ENCODE assay signal across 8 cellular contexts in the genomic region with DNA sequence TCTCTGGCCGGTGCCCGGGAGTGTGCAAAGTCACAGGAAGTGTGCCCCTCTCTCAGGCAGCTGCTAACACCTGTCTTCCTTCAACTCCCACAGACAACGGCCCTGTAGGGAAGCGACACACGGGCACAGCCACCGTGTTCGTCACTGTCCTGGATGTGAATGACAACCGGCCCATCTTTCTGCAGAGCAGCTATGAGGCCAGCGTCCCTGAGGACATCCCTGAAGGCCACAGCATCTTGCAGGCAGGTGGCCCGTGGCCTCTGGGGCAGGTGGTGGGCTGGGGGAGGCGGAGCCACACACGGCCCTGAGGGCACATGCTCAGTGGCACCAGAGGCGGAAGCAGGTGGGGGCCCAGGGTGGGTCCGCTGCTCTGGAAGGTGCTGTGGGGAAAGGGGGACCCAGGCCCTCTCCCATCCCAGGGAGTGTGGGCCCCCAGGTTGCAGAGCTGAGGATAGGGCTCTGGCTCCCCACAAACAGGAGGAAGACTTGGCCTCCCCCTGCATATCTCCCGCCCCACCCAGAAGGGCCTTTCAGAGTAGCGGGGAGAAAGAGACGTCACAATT. TPM values are rescaled to one million over a fixed set of nuclear protein-coding genes. Genes with fewer than 3 reads are reported as not detected.
DNase-seq lines count a peak whose midpoint lies in the region; ATAC-seq and TF ChIP-seq lines count a peak whose summit lies in the region.

No MANE protein-coding gene starts in this region.

- H3K4me3 Mint-ChIP-seq in activated naive CD4-positive, alpha-beta T cell treated with anti-CD3 and anti-CD28 coated beads, Interleukin-2, amount 50 U/mL, for 24 hours, result peak overlapping the region; percentile 77
- peak overlapping the region; percentile 73 to 86 (median 80) for H3K4me3 Mint-ChIP-seq in naive thymus-derived CD4-positive, alpha-beta T cell

- peak; percentile 50 for ATAC-seq in naive thymus-derived CD4-positive, alpha-beta T cell
- ATAC-seq in GM21515 (IDR thresholded peaks at IDR 0.05; ENCODE audit: unreplicated experiment), result no peak
- no peak for ATAC-seq in mucosa of descending colon

- TF ChIP-seq EP300 in transverse colon (IDR thresholded peaks at IDR 0.05; ENCODE audit: low read depth), result no peak

- TF ChIP-seq CTCF in breast epithelium (IDR thresholded peaks at IDR 0.05) (no peak), transverse colon (IDR thresholded peaks at IDR 0.05) (no peak), mucosa of descending colon (IDR thresholded peaks at IDR 0.05) (no peak)

- 73% methylated on average over 16 of the region's 17 CpGs; no CpG with 5 or more reads in 1 of the 2 donors for WGBS in transverse colon (ENCODE audit: low coverage in 1 of 2), 2 donors

- CTCF ChIA-PET in naive thymus-derived CD4-positive, alpha-beta T cell (lab: Charles Lee), result interaction anchor here (0.7 to 4.2 kb wide), 7 partner anchors 13 to 401 kb away, joined by 3 to 25 read pairs (median 4); a partner anchor contains a TSS

- peaks cover 74% of the 10 kb centered on the region for H3K4me1 Mint-ChIP-seq in activated naive CD4-positive, alpha-beta T cell treated with anti-CD3 and anti-CD28 coated beads, Interleukin-2, amount 50 U/mL, for 24 hours
- H3K4me1 Mint-ChIP-seq in naive thymus-derived CD4-positive, alpha-beta T cell, result peaks cover 47 to 91% (median 79%) of the 10 kb centered on the region in 7 donors

- H3K9me3 ChIP-seq in breast epithelium (no peaks in the 10 kb centered on the region), transverse colon (no peaks in the 10 kb centered on the region), mucosa of descending colon (no peaks in the 10 kb centered on the region)
- no peaks in the 10 kb centered on the region for H3K9me3 ChIP-seq in naive thymus-derived CD4-positive, alpha-beta T cell (ENCODE audit: control insufficient read depth in 2 of 3, low read length in 3 of 3)

- H3K4me3 ChIP-seq in breast epithelium (no peak overlapping the region), transverse colon (no peak overlapping the region), mucosa of descending colon (no peak overlapping the region)
- H3K4me3 ChIP-seq in naive thymus-derived CD4-positive, alpha-beta T cell (ENCODE audit: low read length), result peak overlapping the region; percentile 9

- no peaks in the 10 kb centered on the region for H3K36me3 Mint-ChIP-seq in activated naive CD4-positive, alpha-beta T cell treated with anti-CD3 and anti-CD28 coated beads, Interleukin-2, amount 50 U/mL, for 24 hours
- no peaks in the 10 kb centered on the region for H3K36me3 Mint-ChIP-seq in naive thymus-derived CD4-positive, alpha-beta T cell

- no peaks in the 10 kb centered on the region for H3K9me3 Mint-ChIP-seq in activated naive CD4-positive, alpha-beta T cell treated with anti-CD3 and anti-CD28 coated beads, Interleukin-2, amount 50 U/mL, for 24 hours
- peaks cover 0 to 2% (median 0%) of the 10 kb centered on the region in 11 donors for H3K9me3 Mint-ChIP-seq in naive thymus-derived CD4-positive, alpha-beta T cell

- DNase-seq in activated naive CD4-positive, alpha-beta T cell (lab: John Stamatoyannopoulos, UW), result no peak
- DNase-seq in breast epithelium (ENCODE audit: low spot score in 2 of 2), result no peak
- peak in 4 of 9 donors; percentile 50 to 60 (median 52) for DNase-seq in naive thymus-derived CD4-positive, alpha-beta T cell
- no peak for DNase-seq in transverse colon
- DNase-seq in pons (ENCODE audit: low spot score), result no peak
- no peak for DNase-seq in mucosa of descending colon

- H3K4me1 ChIP-seq in breast epithelium, result peaks cover 20 to 27% of the 10 kb centered on the region in 2 donors
- peaks cover 50 to 67% of the 10 kb centered on the region in 2 donors for H3K4me1 ChIP-seq in naive thymus-derived CD4-positive, alpha-beta T cell (ENCODE audit: control insufficient read depth in 2 of 2, insufficient read depth in 2 of 2, low read length in 2 of 2)
- H3K4me1 ChIP-seq in transverse colon, result peaks cover 28 to 41% (median 29%) of the 10 kb centered on the region in 4 donors
- H3K4me1 ChIP-seq in mucosa of descending colon (ENCODE audit: low read depth), result peaks cover 28% of the 10 kb centered on the region

- H3K27ac ChIP-seq in breast epithelium (peak overlapping the region; percentile 85 to 99), transverse colon (peak overlapping the region; percentile 80 to 93 (median 86))
- peak overlapping the region; percentile 91 for H3K27ac ChIP-seq in naive thymus-derived CD4-positive, alpha-beta T cell (ENCODE audit: low read depth, low read length)

- H3K27ac Mint-ChIP-seq in activated naive CD4-positive, alpha-beta T cell treated with anti-CD3 and anti-CD28 coated beads, Interleukin-2, amount 50 U/mL, for 24 hours, result peak overlapping the region; percentile 99
- H3K27ac Mint-ChIP-seq in naive thymus-derived CD4-positive, alpha-beta T cell, result peak overlapping the region; percentile 97 to 100 (median 98)

- no peak for TF ChIP-seq POLR2A in breast epithelium (IDR thresholded peaks at IDR 0.05)
- TF ChIP-seq POLR2A in transverse colon (IDR thresholded peaks at IDR 0.05), result no peak

- POLR2A ChIA-PET in naive thymus-derived CD4-positive, alpha-beta T cell (lab: Charles Lee), result interaction anchor here (1.2 to 23.5 kb wide), 8 partner anchors 15 to 138 kb away, joined by 3 to 521 read pairs (median 28); a partner anchor contains a TSS

- H3K36me3 ChIP-seq in breast epithelium, result no peaks in the 10 kb centered on the region
- H3K36me3 ChIP-seq in naive thymus-derived CD4-positive, alpha-beta T cell (ENCODE audit: control insufficient read depth in 2 of 3, insufficient read depth in 3 of 3, low read length in 3 of 3), result no peaks in the 10 kb centered on the region
- no peaks in the 10 kb centered on the region for H3K36me3 ChIP-seq in transverse colon
- H3K36me3 ChIP-seq in mucosa of descending colon (ENCODE audit: low read depth), result no peaks in the 10 kb centered on the region

- no peaks in the 10 kb centered on the region for H3K27me3 Mint-ChIP-seq in activated naive CD4-positive, alpha-beta T cell treated with anti-CD3 and anti-CD28 coated beads, Interleukin-2, amount 50 U/mL, for 24 hours
- H3K27me3 Mint-ChIP-seq in naive thymus-derived CD4-positive, alpha-beta T cell, result no peaks in the 10 kb centered on the region

- no peaks in the 10 kb centered on the region for H3K27me3 ChIP-seq in breast epithelium
- no peaks in the 10 kb centered on the region for H3K27me3 ChIP-seq in naive thymus-derived CD4-positive, alpha-beta T cell (ENCODE audit: control insufficient read depth in 2 of 2, insufficient read depth in 2 of 2, low read length in 2 of 2)
- H3K27me3 ChIP-seq in transverse colon, result no peaks in the 10 kb centered on the region

- intact Hi-C loops in breast epithelium (cut with DNase I; ENCODE audit: low total_unique reads) (no loop called here), transverse colon (cut with DNase I; ENCODE audit: low total_unique reads) (loop anchor here (5.0 kb wide), 1 partner anchor 55 kb away; no protein-coding TSS in a partner anchor), mucosa of descending colon (cut with DNase I, micrococcal nuclease) (loop anchor here in 1 of 2 donors (10.0 kb wide), 1 partner anchor 52 kb away; no protein-coding TSS in a partner anchor)
- intact Hi-C loops in naive thymus-derived CD4-positive, alpha-beta T cell (cut with micrococcal nuclease), result loop anchor here (1.0 to 5.0 kb wide), 4 partner anchors 14 to 61 kb away; a partner anchor contains a TSS

- in situ Hi-C loops in transverse colon (cut with MboI; ENCODE audit: low pct_ligation_motif_present in 1 of 4, low pct_unique_long_range_greater_than_20kb in 1 of 4, low sequenced_read_pairs in 3 of 4), result loop anchor here in 3 of 4 donors (10.0 to 25.0 kb wide), 3 partner anchors 62 to 325 kb away; a partner anchor contains a TSS

RNA-seq across cellular contexts. Expression of a gene that starts 6.9 kb away (rescaled TPM):
- total RNA-seq in breast epithelium (under 1 TPM in 2 of 3 donors, not detected in 1; under 0.01 to 0.29 TPM), transverse colon (under 1 TPM in 1 of 4 donors, not detected in 3; 0.16 TPM), mucosa of descending colon (under 1 TPM in 1 of 3 donors, not detected in 2; 0.10 TPM)
- total RNA-seq in naive thymus-derived CD4-positive, alpha-beta T cell, result 1 to 10 TPM in 1 of 5 experiments, under 1 TPM in 4; 0.13 to 1.0 (median 0.19) TPM
- polyA plus RNA-seq in naive thymus-derived CD4-positive, alpha-beta T cell, result not detected
